Comparison of ENCODE assay signal across 8 cellular contexts in the genomic region with DNA sequence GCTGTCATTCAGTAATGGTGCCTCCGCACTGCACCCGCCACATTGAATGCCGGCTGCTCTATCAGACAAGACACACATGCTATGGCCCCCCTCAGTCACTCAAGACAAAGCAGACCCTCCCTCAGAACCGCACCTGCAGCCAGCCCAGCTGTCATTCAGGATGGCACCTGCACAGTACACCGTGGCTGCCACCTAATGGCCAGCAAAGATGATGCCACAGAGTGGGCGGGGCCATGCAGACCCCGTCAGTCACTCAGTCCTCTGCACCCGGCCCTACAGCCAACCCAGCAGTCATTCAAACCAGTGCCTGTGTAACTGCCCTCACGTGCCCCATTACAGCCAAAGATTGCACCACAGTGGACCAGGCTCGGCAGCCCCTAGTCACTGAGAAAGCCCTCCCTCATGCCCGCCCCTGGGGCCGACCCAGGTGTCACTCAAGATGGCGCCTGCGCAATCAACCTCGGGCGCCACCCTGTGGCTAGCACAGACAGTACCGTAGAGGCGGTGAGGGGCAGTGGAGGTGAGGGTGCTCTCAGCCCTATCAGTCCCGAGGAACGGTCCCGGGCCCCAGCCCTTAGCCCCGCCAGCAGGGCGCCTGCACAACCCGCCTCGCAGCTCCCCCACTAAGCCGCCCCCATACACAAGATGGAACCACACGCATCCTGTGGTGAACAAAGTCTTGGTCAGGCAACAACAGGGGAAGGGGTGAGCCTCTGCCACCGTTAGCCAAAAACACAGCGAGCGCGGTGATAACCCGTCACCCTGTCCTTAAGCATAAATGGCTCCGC. TPM values are rescaled to one million over a fixed set of nuclear protein-coding genes. Genes with fewer than 3 reads are reported as not detected.
A peak's percentile ranks its signal among the peaks of the same experiment; 100 is the strongest.
DNase-seq lines count a peak whose midpoint lies in the region; ATAC-seq and TF ChIP-seq lines count a peak whose summit lies in the region.

No MANE protein-coding gene starts in this region.

- H3K4ac ChIP-seq in mesenchymal stem cell (ENCODE audit: low read depth in 1 of 2, low read length in 2 of 2) = no peak overlapping the region

- H3K36me3 Mint-ChIP-seq in activated CD4-positive, alpha-beta T cell treated with anti-CD3 and anti-CD28 coated beads for 36 hours (ENCODE audit: low read depth) = peaks cover 27% of the 10 kb centered on the region

- CTCF ChIA-PET in activated CD4-positive, alpha-beta T cell treated with anti-CD3 and anti-CD28 coated beads for 36 hours (lab: Charles Lee) = no interaction called here

- no peak for TF ChIP-seq EP300 in upper lobe of left lung (IDR thresholded peaks at IDR 0.05)

- peaks cover 7% of the 10 kb centered on the region for H3K9me3 ChIP-seq in mesenchymal stem cell (ENCODE audit: control insufficient read depth, low read length)
- H3K9me3 ChIP-seq in upper lobe of left lung = peaks cover 0 to 32% (median 14%) of the 10 kb centered on the region in 4 donors

- no peak overlapping the region for H2BK12ac ChIP-seq in mesenchymal stem cell (ENCODE audit: low read length in 2 of 2)

- no peak overlapping the region for H2BK15ac ChIP-seq in mesenchymal stem cell (ENCODE audit: low read depth, poor library complexity, severe bottlenecking)

- H3K4me2 ChIP-seq in mesenchymal stem cell (ENCODE audit: low read length, poor library complexity, severe bottlenecking) = no peak overlapping the region

- no peak overlapping the region for H2AFZ ChIP-seq in mesenchymal stem cell (ENCODE audit: low read depth, low read length)

- TF ChIP-seq POLR2A in upper lobe of left lung (IDR thresholded peaks at IDR 0.05) = peak in 2 of 4 donors; percentile 21 to 38

- no peaks in the 10 kb centered on the region for H3K4me1 Mint-ChIP-seq in activated CD4-positive, alpha-beta T cell treated with anti-CD3 and anti-CD28 coated beads for 36 hours

- no peak overlapping the region for H3K23ac ChIP-seq in mesenchymal stem cell (ENCODE audit: low read length in 2 of 2)

- H3K4me3 ChIP-seq in coronary artery = peak overlapping the region; percentile 76
- H3K4me3 ChIP-seq in mesenchymal stem cell (ENCODE audit: insufficient read depth in 1 of 2, low read depth in 1 of 2, low read length in 2 of 2) = peak overlapping the region; percentile 12 to 78
- H3K4me3 ChIP-seq in upper lobe of left lung = peak overlapping the region; percentile 6 to 56 (median 36)

- H3K79me1 ChIP-seq in mesenchymal stem cell (replicated peaks; ENCODE audit: low read length, poor library complexity, severe bottlenecking) = no peaks in the 10 kb centered on the region

- H2BK120ac ChIP-seq in mesenchymal stem cell (ENCODE audit: low read depth, low read length) = no peak overlapping the region

- DNase-seq in activated CD4-positive, alpha-beta T cell treated with anti-CD3 and anti-CD28 coated beads for 36 hours = peak; percentile 22
- DNase-seq in activated CD4-positive, alpha-beta T cell treated with anti-CD3 and anti-CD28 coated beads, Interleukin-2, amount 50 U/mL, for 48 hours = no peak
- peak; percentile 87 for DNase-seq in coronary artery (ENCODE audit: low spot score)
- DNase-seq in mesenchymal stem cell = no peak
- peak; percentile 78 to 83 for DNase-seq in upper lobe of left lung
- DNase-seq in NCI-H1436 treated with DMSO at 0.1 percent for 48 hours (lab: John Stamatoyannopoulos, UW) = no peak
- DNase-seq in DMS153 (lab: John Stamatoyannopoulos, UW) = no peak
- DNase-seq in NCI-H146 (lab: John Stamatoyannopoulos, UW) = no peak

- TF ChIP-seq CTCF in coronary artery (IDR thresholded peaks at IDR 0.05) = no peak
- TF ChIP-seq CTCF in upper lobe of left lung (IDR thresholded peaks at IDR 0.05) = peak in 3 of 6 experiments; percentile 25 to 51 (median 41)

- no peak overlapping the region for H3K14ac ChIP-seq in mesenchymal stem cell (ENCODE audit: low read length in 2 of 2)

- H3K27ac ChIP-seq in coronary artery (peak overlapping the region; percentile 85 to 97), mesenchymal stem cell (ENCODE audit: low read length, poor library complexity, severe bottlenecking) (no peak overlapping the region), upper lobe of left lung (peak overlapping the region; percentile 72 to 80 (median 78))

- intact Hi-C loops in activated CD4-positive, alpha-beta T cell treated with anti-CD3 and anti-CD28 coated beads for 36 hours (cut with DNase I, micrococcal nuclease) = no loop called here

- peaks cover 51% of the 10 kb centered on the region for H3K9me3 Mint-ChIP-seq in activated CD4-positive, alpha-beta T cell treated with anti-CD3 and anti-CD28 coated beads for 36 hours (ENCODE audit: low read depth)

- H4K8ac ChIP-seq in mesenchymal stem cell (ENCODE audit: low read length) = no peak overlapping the region

- H3K36me3 ChIP-seq in mesenchymal stem cell (ENCODE audit: control insufficient read depth in 1 of 2, insufficient read depth in 2 of 2, low read depth in 1 of 2, low read length in 2 of 2) = no peaks in the 10 kb centered on the region
- H3K36me3 ChIP-seq in upper lobe of left lung = no peaks in the 10 kb centered on the region

- no peak overlapping the region for H4K91ac ChIP-seq in mesenchymal stem cell (ENCODE audit: low read length)

- POLR2A ChIA-PET in activated CD4-positive, alpha-beta T cell treated with anti-CD3 and anti-CD28 coated beads for 36 hours (lab: Charles Lee) = no interaction called here

- H3K4me1 ChIP-seq in mesenchymal stem cell (ENCODE audit: control insufficient read depth, insufficient read depth, low read depth, low read length) = no peaks in the 10 kb centered on the region
- peaks cover 0 to 9% (median 2%) of the 10 kb centered on the region in 4 donors for H3K4me1 ChIP-seq in upper lobe of left lung

- H3K27ac Mint-ChIP-seq in activated CD4-positive, alpha-beta T cell treated with anti-CD3 and anti-CD28 coated beads for 36 hours = no peak overlapping the region

- no peak overlapping the region for H2BK5ac ChIP-seq in mesenchymal stem cell (ENCODE audit: low read depth, low read length, poor library complexity, severe bottlenecking)

- peak overlapping the region; percentile 79 for H3K9ac ChIP-seq in mesenchymal stem cell (ENCODE audit: low read length)

- H3K27me3 ChIP-seq in mesenchymal stem cell (ENCODE audit: control insufficient read depth in 1 of 2, insufficient read depth in 1 of 2, low read length in 2 of 2) = no peaks in the 10 kb centered on the region
- H3K27me3 ChIP-seq in upper lobe of left lung = no peaks in the 10 kb centered on the region

- ATAC-seq in activated CD4-positive, alpha-beta T cell treated with anti-CD3 and anti-CD28 coated beads for 36 hours = no peak
- peak; percentile 58 to 63 for ATAC-seq in upper lobe of left lung (ENCODE audit: low FRiP score in 2 of 2)

- H3K27me3 Mint-ChIP-seq in activated CD4-positive, alpha-beta T cell treated with anti-CD3 and anti-CD28 coated beads for 36 hours = peaks cover 19% of the 10 kb centered on the region

- 92% methylated on average over 33 of the region's 33 CpGs for WGBS in mesenchymal stem cell
- 36 to 72% methylated on average over 11 to 33 of the region's 33 CpGs for WGBS in upper lobe of left lung, 2 donors

- H3K4me3 Mint-ChIP-seq in activated CD4-positive, alpha-beta T cell treated with anti-CD3 and anti-CD28 coated beads for 36 hours = no peak overlapping the region

- no peak overlapping the region for H3K18ac ChIP-seq in mesenchymal stem cell (ENCODE audit: low read depth in 1 of 2, low read length in 2 of 2)

- no peak overlapping the region for H2AK5ac ChIP-seq in mesenchymal stem cell (ENCODE audit: low read length, severe bottlenecking)

RNA-seq across cellular contexts. Expression of a gene that starts 2.4 kb away (rescaled TPM):
- total RNA-seq in activated CD4-positive, alpha-beta T cell treated with anti-CD3 and anti-CD28 coated beads for 36 hours = not detected
- not detected for polyA plus RNA-seq in mesenchymal stem cell (2013, experiment 1 of 2)
- not detected for polyA plus RNA-seq in mesenchymal stem cell (2013, experiment 2 of 2)
- 10 to 100 TPM in 1 of 6 donors, 1 to 10 TPM in 5; 2.6 to 13.1 (median 3.8) TPM for total RNA-seq in upper lobe of left lung

RNA-seq across cellular contexts. Expression of a gene that starts 2.4 kb away (rescaled TPM):
- not detected for total RNA-seq in activated CD4-positive, alpha-beta T cell treated with anti-CD3 and anti-CD28 coated beads for 36 hours
- polyA plus RNA-seq in mesenchymal stem cell (2013, experiment 1 of 2) = not detected
- not detected for polyA plus RNA-seq in mesenchymal stem cell (2013, experiment 2 of 2)
- 1 to 10 TPM in 1 of 6 donors, under 1 TPM in 1, not detected in 4; 0.30 to 1.0 TPM for total RNA-seq in upper lobe of left lung

Comparison
In these comparisons a context has a peak if more than half of its experiments do, and no peak if none do; other contexts are left out.
1. DNase-seq: peak in activated CD4-positive, alpha-beta T cell treated with anti-CD3 and anti-CD28 coated beads for 36 hours (single experiment), coronary artery (single experiment) and upper lobe of left lung (2 of 2); none in activated CD4-positive, alpha-beta T cell treated with anti-CD3 and anti-CD28 coated beads, Interleukin-2, amount 50 U/mL, for 48 hours (0 of 2), mesenchymal stem cell (single experiment), NCI-H1436 treated with DMSO at 0.1 percent for 48 hours (single experiment), DMS153 (single experiment) and NCI-H146 (single experiment).
2. Peak in every context shown above with its lines, with median percentiles within 50 percentile points of each other: H3K4me3 ChIP-seq.